In the genomic region with DNA sequence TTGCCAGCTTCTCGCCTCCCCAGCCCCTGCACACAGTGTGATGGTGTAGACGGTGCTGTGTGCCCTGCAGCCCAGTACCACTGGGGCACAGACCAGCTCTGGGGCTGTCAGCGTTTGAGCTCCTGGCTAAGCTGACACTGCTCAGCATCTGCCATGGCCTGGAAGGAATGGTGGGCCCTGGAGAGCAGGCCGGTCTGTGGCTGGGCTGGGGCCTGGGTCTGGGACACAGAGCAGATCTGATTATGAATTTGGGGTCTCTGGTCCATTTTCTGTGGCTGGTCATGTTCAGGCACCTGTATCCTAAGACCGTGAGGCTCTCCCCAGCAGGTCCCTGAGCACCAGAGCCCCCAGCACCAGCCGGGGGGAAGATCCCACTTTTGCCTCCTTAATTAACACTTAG, we compare ENCODE assay signal across 25 cellular contexts. TPM values are rescaled to one million over a fixed set of nuclear protein-coding genes. Genes with fewer than 3 reads are reported as not detected.
"Had no signal": no experiment of that assay in that cellular context is flagged by ENCODE, and none has a peak within 500 bp of the region (broad histone marks: within the 10 kb centered on the region; RNA-seq: fewer than 3 reads in every experiment).

No MANE protein-coding gene starts in this region.

- H3K27me3 Mint-ChIP-seq: activated CD4-positive, alpha-beta memory T cell treated with anti-CD3 and anti-CD28 coated beads, Interleukin-2, amount 10 ng/mL, durations not matched to agents 7 days and 5 days had no signal

- H3K9me3 ChIP-seq: MG63 had no signal

- ATAC-seq: activated CD4-positive, alpha-beta T cell treated with anti-CD3 and anti-CD28 coated beads for 36 hours; activated T-helper 17 cell treated with anti-CD3 and anti-CD28 coated beads, Interleukin-2, amount 50 U/mL, for 72 hours; PC-3 had no signal

- H3K4me1 Mint-ChIP-seq: activated CD4-positive, alpha-beta memory T cell treated with anti-CD3 and anti-CD28 coated beads, Interleukin-2, amount 10 ng/mL, durations not matched to agents 7 days and 5 days; activated CD4-positive, alpha-beta T cell treated with anti-CD3 and anti-CD28 coated beads for 36 hours; activated T-helper 17 cell treated with anti-CD3 and anti-CD28 coated beads, Interleukin-2, amount 50 U/mL, for 72 hours had no signal

- H3K27me3 ChIP-seq: brain microvascular endothelial cell, MG63 had no signal

- H3K4me3 Mint-ChIP-seq: activated CD4-positive, alpha-beta memory T cell treated with anti-CD3 and anti-CD28 coated beads, Interleukin-2, amount 10 ng/mL, durations not matched to agents 7 days and 5 days; activated CD4-positive, alpha-beta T cell treated with anti-CD3 and anti-CD28 coated beads for 36 hours; activated naive CD4-positive, alpha-beta T cell treated with anti-CD3 and anti-CD28 coated beads for 36 hours; activated naive CD8-positive, alpha-beta T cell; activated T-helper 17 cell treated with anti-CD3 and anti-CD28 coated beads, Interleukin-2, amount 50 U/mL, for 72 hours had no signal

- H3K27ac ChIP-seq: brain microvascular endothelial cell, SK-N-MC, VCaP had no signal

- H3K27ac Mint-ChIP-seq: activated CD4-positive, alpha-beta memory T cell treated with anti-CD3 and anti-CD28 coated beads, Interleukin-2, amount 10 ng/mL, durations not matched to agents 7 days and 5 days; activated CD4-positive, alpha-beta T cell treated with anti-CD3 and anti-CD28 coated beads for 36 hours; activated naive CD4-positive, alpha-beta T cell treated with anti-CD3 and anti-CD28 coated beads for 36 hours; activated naive CD8-positive, alpha-beta T cell; activated T-helper 17 cell treated with anti-CD3 and anti-CD28 coated beads, Interleukin-2, amount 50 U/mL, for 72 hours had no signal

- H3K36me3 ChIP-seq: brain microvascular endothelial cell, MG63 had no signal

- FAIRE-seq: RCC 7860 had no signal

- H3K36me3 Mint-ChIP-seq: activated naive CD8-positive, alpha-beta T cell had no signal

- H3K4me3 ChIP-seq: MG63, SK-N-MC had no signal

- H3K9me3 Mint-ChIP-seq: activated CD4-positive, alpha-beta memory T cell treated with anti-CD3 and anti-CD28 coated beads, Interleukin-2, amount 10 ng/mL, durations not matched to agents 7 days and 5 days; activated naive CD4-positive, alpha-beta T cell treated with anti-CD3 and anti-CD28 coated beads for 36 hours; activated T-helper 17 cell treated with anti-CD3 and anti-CD28 coated beads, Interleukin-2, amount 50 U/mL, for 72 hours had no signal

- DNase-seq: activated CD4-positive, alpha-beta memory T cell treated with anti-CD3 and anti-CD28 coated beads, Interleukin-2, amount 10 ng/mL, durations not matched to agents 7 days and 5 days; activated CD4-positive, alpha-beta T cell treated with anti-CD3 and anti-CD28 coated beads for 36 hours; activated CD4-positive, alpha-beta T cell treated with anti-CD3 and anti-CD28 coated beads, Interleukin-2, amount 50 U/mL, for 1 hour; activated gamma-delta T cell; activated naive CD4-positive, alpha-beta T cell treated with anti-CD3 and anti-CD28 coated beads for 36 hours; activated T-cell treated with anti-CD3 and anti-CD28 coated beads for 4 hours; activated T-cell treated with anti-CD3 and anti-CD28 coated beads, Interleukin-2, amount 50 U/mL, for 48 hours; amygdala; brain microvascular endothelial cell; caudate nucleus; MG63; NCI-H1105; NCI-H1436 treated with DMSO at 0.1 percent for 48 hours; NCI-H187; NCI-H2081; NCI-H510A treated with DMSO at 0.1 percent for 48 hours; PC-3; T-helper 1 cell had no signal

RNA-seq across cellular contexts. Expression of gene HCN4, which starts 34.7 kb away (rescaled TPM):
- total RNA-seq: activated CD4-positive, alpha-beta memory T cell treated with anti-CD3 and anti-CD28 coated beads, Interleukin-2, amount 10 ng/mL, durations not matched to agents 7 days and 5 days; activated CD4-positive, alpha-beta T cell treated with anti-CD3 and anti-CD28 coated beads for 36 hours; activated CD8-positive, alpha-beta memory T cell treated with anti-CD3 and anti-CD28 coated beads for 36 hours; activated naive CD4-positive, alpha-beta T cell treated with anti-CD3 and anti-CD28 coated beads for 36 hours; activated T-helper 17 cell treated with anti-CD3 and anti-CD28 coated beads, Interleukin-2, amount 50 U/mL, for 72 hours; PC-3; T-helper 2 cell treated with Interferon-gamma antibody and Interleukin-4, amounts not matched to agents 100 ng/mL and 5 ng/mL, for 36 hours had no signal
